Comparison of ENCODE assay signal across 8 cellular contexts in the genomic region with DNA sequence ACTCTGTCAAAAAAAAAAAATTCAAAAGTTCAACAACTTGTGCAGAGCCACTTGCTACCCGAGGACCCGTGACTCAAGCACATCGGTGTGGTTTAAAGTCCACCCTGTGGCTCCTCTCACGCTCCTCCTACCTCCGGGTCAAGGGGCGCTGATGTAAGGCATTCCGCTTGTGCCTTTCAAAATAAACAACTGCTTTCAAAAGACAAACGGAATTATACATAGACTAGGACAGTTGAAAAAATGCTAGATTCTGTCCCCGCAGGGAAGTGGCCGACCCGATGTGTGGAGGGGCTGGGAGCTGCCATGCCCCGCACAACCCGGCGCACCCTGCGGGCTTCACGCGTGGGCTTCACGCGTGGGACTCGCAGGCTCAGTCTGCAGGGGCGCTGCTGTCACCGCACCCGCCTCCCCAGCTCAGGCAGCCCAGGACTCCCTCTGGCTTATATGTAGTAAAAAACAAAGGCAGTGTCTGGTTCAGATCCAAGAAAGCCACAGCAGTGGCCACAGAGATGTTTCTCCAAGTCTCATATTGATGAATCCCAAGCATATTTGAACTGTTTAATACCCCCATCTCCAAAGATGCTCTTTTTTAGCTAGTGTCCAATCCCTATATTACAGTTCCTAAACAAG.
DNase-seq lines count a peak whose midpoint lies in the region; ATAC-seq and TF ChIP-seq lines count a peak whose summit lies in the region.

No MANE protein-coding gene starts in this region.

- no peaks in the 10 kb centered on the region for H3F3A ChIP-seq in DOHH2 (ENCODE audit: control insufficient read depth, insufficient read depth)

- peak; percentile 9 for ATAC-seq in HG02642 (IDR thresholded peaks at IDR 0.05; ENCODE audit: poor library complexity, unreplicated experiment)
- peak; percentile 76 for ATAC-seq in mucosa of descending colon
- no peak for ATAC-seq in HG03565 (IDR thresholded peaks at IDR 0.05; ENCODE audit: unreplicated experiment)

- intact Hi-C loops in mucosa of descending colon (cut with DNase I, micrococcal nuclease): loop anchor here (2.0 to 5.0 kb wide), 2 partner anchors 35 to 900 kb away; no protein-coding TSS in a partner anchor

- H3K36me3 ChIP-seq in DOHH2 (ENCODE audit: control insufficient read depth, low read length) (no peaks in the 10 kb centered on the region), adipocyte (ENCODE audit: control insufficient read depth, insufficient read depth, low read length, severe bottlenecking) (no peaks in the 10 kb centered on the region), mucosa of descending colon (ENCODE audit: low read depth) (no peaks in the 10 kb centered on the region)

- H3K4me3 ChIP-seq in DOHH2 (ENCODE audit: low read length): no peak overlapping the region
- peak overlapping the region; percentile 57 for H3K4me3 ChIP-seq in adipocyte (ENCODE audit: low read length)
- no peak overlapping the region for H3K4me3 ChIP-seq in mucosa of descending colon

- H3K79me2 ChIP-seq in DOHH2 (ENCODE audit: control insufficient read depth, low read length): no peaks in the 10 kb centered on the region

- peak overlapping the region; percentile 9 for H3K9ac ChIP-seq in adipocyte (ENCODE audit: low read length)

- peak overlapping the region; percentile 2; the same call in 1 of the 2 replicates for H3K4me2 ChIP-seq in DOHH2 (ENCODE audit: low read length)

- DNase-seq in adipocyte (ENCODE audit: low read depth): no peak
- peak; percentile 59 to 68 (median 60) for DNase-seq in mucosa of descending colon
- no peak for DNase-seq in NCI-H1092 treated with DMSO at 0.1 percent for 48 hours (lab: John Stamatoyannopoulos, UW)
- no peak for DNase-seq in stimulated activated CD8-positive, alpha-beta memory T cell treated with anti-CD3 and anti-CD28 coated beads, Interleukin-4, amount 100 ng/mL, for 48 hours
- no peak for DNase-seq in RKO (ENCODE audit: low spot score)

- no peak for TF ChIP-seq CTCF in DOHH2 (IDR thresholded peaks at IDR 0.05; ENCODE audit: low read depth, low read length, poor library complexity, severe bottlenecking)
- no peak for TF ChIP-seq CTCF in mucosa of descending colon (IDR thresholded peaks at IDR 0.05)

- H3K4me1 ChIP-seq in DOHH2 (ENCODE audit: control insufficient read depth, low read length): 0 out of 2 replicates have a peak, but pooled peaks cover 4% of the 10 kb centered on the region
- H3K4me1 ChIP-seq in adipocyte (ENCODE audit: control insufficient read depth, insufficient read depth, low read length): peaks cover 14% of the 10 kb centered on the region
- H3K4me1 ChIP-seq in mucosa of descending colon (ENCODE audit: low read depth): peaks cover 9% of the 10 kb centered on the region

- H3K27ac ChIP-seq in DOHH2 (ENCODE audit: low read depth, low read length): no peak overlapping the region

- H3K9me2 ChIP-seq in DOHH2 (replicated peaks; ENCODE audit: control insufficient read depth, low read length): no peaks in the 10 kb centered on the region

- H3K9me3 ChIP-seq in DOHH2 (ENCODE audit: control insufficient read depth, insufficient read depth, low read length) (no peaks in the 10 kb centered on the region), adipocyte (ENCODE audit: control insufficient read depth, low read length) (no peaks in the 10 kb centered on the region), mucosa of descending colon (no peaks in the 10 kb centered on the region)

- H4K20me1 ChIP-seq in DOHH2 (ENCODE audit: control insufficient read depth, insufficient read depth, low read depth, low read length): no peaks in the 10 kb centered on the region

- H3K27me3 ChIP-seq in DOHH2 (ENCODE audit: control insufficient read depth, low read length) (peaks cover 21% of the 10 kb centered on the region), adipocyte (replicated peaks; ENCODE audit: control insufficient read depth, insufficient read depth, low read length) (no peaks in the 10 kb centered on the region)

Comparison
In these comparisons a context has a peak if more than half of its experiments do, and no peak if none do; other contexts are left out.
1. DNase-seq: peak in mucosa of descending colon (3 of 3); none in adipocyte (single experiment), NCI-H1092 treated with DMSO at 0.1 percent for 48 hours (single experiment), stimulated activated CD8-positive, alpha-beta memory T cell treated with anti-CD3 and anti-CD28 coated beads, Interleukin-4, amount 100 ng/mL, for 48 hours (single experiment) and RKO (single experiment).